ENCODE assay signal across 8 cellular contexts in the genomic region with DNA sequence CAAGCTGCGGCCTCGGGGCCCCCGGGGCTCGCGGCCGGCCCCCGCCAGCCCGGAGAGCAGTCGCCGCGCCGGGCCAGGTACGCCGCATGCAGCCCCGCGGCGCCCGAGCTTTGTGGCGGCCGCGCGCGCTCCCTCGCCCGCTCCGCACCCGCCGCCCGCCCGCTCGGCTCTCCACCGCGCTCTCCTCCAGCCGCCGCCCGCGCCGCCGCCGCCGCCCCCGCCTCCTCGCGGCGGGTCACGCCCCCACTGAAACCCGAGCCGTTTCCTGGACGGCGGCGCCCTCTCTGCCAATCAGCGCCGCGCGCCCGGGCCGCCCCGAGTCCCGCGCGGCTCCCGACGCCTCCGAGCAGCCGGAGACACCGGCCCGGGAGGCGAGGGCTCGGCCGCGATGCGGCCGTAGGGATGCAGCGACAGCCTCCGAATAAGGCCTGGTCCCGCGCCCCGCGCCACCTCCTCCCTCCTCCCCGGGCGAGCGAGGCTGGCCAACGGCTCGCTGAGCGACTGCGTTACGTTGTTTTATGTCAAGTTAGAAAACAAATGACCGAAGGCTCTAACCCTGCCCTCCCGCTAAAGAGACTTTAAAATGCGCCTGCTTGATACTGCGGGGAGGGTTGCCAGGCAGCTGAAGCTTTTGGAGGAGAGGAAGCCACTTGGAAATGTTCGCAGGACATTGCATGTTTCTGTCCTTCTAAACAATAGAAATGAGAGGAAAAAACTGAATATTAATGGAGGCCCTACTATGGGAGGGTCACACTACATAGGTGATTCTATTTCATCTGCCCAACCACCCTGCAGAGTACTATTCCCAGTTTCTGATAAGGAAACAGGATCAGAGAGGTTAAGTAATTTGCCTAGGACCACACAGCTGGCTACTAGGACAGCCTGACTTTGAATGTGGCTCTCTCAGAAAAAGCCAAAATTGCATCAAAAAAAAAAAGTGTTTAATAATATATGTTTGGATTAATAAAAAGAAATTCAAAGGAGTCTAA. TPM values are rescaled to one million over a fixed set of nuclear protein-coding genes. Genes with fewer than 3 reads are reported as not detected.
DNase-seq lines count a peak whose midpoint lies in the region; ATAC-seq and TF ChIP-seq lines count a peak whose summit lies in the region.

Gene FGFR2 (minus strand): TSS at position 184 of the 989 bp plus-strand sequence. CDS start 4,627 bp downstream, outside the sequence.

- H3K27ac ChIP-seq in Panc1 (ENCODE audit: low read length): peak within 1 kb of the TSS; percentile 76

- peaks cover 18% of the 10 kb centered on the region for H3K27me3 ChIP-seq in Panc1 (ENCODE audit: control insufficient read depth, insufficient read depth, low read length)

- intact Hi-C loops in Panc1 (cut with micrococcal nuclease; ENCODE audit: unreplicated experiment) (loop anchor here (10.0 kb wide), 1 partner anchor 296 kb away; no protein-coding TSS in a partner anchor), left colon (cut with DNase I, micrococcal nuclease) (no loop called here)

- ATAC-seq in GM18868 (IDR thresholded peaks at IDR 0.05; ENCODE audit: unreplicated experiment) (peak; percentile 63), HG03342 (IDR thresholded peaks at IDR 0.05; ENCODE audit: unreplicated experiment) (peak; percentile 87), Panc1 (peak; percentile 94), left colon (peak; percentile 92), GM18520 (IDR thresholded peaks at IDR 0.05; ENCODE audit: unreplicated experiment) (no peak)

- H3K36me3 ChIP-seq in Panc1 (ENCODE audit: control insufficient read depth, insufficient read depth, low read length): peaks cover 6% of the 10 kb centered on the region

- in situ Hi-C loops in Panc1 (cut with HindIII; ENCODE audit: low pct_unique_long_range_greater_than_20kb, low sequenced_read_pairs): no loop called here

- POLR2A ChIA-PET in Panc1 (lab: Charles Lee): interaction anchor here (0.7 kb wide), 1 partner anchor 320 kb away, joined by 3 read pairs; no protein-coding TSS in a partner anchor

- no TSS peak for BruUV-seq in Panc1 (replicated peaks; lab: Mats Ljungman, UMichigan)

- H3K4me3 ChIP-seq in Panc1 (ENCODE audit: low read depth in 2 of 2, low read length in 2 of 2): peak within 1 kb of the TSS; percentile 55 to 61

- CTCF ChIA-PET in Panc1 (lab: Charles Lee): no interaction called here

- no peak for TF ChIP-seq CTCF in Panc1 (IDR thresholded peaks at IDR 0.05)

- peak; percentile 82 for DNase-seq in Ammon's horn (ENCODE audit: low spot score)
- no peak for DNase-seq in Panc1 (ENCODE audit: low read depth, low spot score)
- DNase-seq in dermis blood vessel endothelial cell: peak; percentile 79
- DNase-seq in left colon: peak; percentile 83 to 86
- peak; percentile 12 to 23 for DNase-seq in stimulated activated CD4-positive, alpha-beta T cell treated with anti-CD3 and anti-CD28 coated beads, Interleukin-4, amount 100 ng/mL, for 4 hours

- no peaks in the 10 kb centered on the region for H3K9me3 ChIP-seq in Panc1 (ENCODE audit: control insufficient read depth, insufficient read depth, low read depth, low read length)

- peaks cover 6% of the 10 kb centered on the region for H3K4me1 ChIP-seq in Panc1 (ENCODE audit: control insufficient read depth, insufficient read depth, low read length)

RNA-seq across cellular contexts. Expression of gene FGFR2, which starts in this region (rescaled TPM):
- total RNA-seq in Panc1 (2021; ENCODE audit: unreplicated experiment): 5.7 TPM
- polyA plus RNA-seq in Panc1 (2012; ENCODE audit: insufficient read length): 2.8 TPM
- total RNA-seq in dermis blood vessel endothelial cell: 0.42 and 1.7 TPM in 2 replicates
- total RNA-seq in left colon: 10 to 100 TPM; 39.2 to 68.0 TPM
